1 cellular context compared by ENCODE assay signal in the genomic region with DNA sequence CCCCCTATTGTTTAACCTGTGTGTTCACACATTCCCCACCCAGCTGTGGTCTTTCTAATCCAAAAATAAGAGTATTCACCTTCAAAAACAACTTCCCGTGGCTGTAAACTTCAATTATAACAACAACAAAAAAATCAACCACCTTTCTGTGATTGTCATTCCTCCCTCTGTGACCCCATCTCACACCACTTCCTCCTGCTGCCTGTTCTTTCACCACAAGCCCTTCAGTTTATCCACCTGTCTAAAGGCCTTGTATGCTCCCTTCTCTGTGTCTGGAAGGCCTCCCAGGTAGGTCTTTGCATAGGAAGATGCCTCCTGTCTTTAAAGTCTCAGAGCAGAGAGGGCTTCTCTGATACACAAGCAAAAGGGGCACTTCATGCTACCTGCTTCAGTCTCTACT.
TF ChIP-seq lines count a peak whose summit lies in the region.

No MANE protein-coding gene starts in this region.

TF ChIP-seq in WTC11, 78 proteins besides CTCF, POLR2A, EP300 and RAD21 (continued from another document):
- TF ChIP-seq, protein P1, sequence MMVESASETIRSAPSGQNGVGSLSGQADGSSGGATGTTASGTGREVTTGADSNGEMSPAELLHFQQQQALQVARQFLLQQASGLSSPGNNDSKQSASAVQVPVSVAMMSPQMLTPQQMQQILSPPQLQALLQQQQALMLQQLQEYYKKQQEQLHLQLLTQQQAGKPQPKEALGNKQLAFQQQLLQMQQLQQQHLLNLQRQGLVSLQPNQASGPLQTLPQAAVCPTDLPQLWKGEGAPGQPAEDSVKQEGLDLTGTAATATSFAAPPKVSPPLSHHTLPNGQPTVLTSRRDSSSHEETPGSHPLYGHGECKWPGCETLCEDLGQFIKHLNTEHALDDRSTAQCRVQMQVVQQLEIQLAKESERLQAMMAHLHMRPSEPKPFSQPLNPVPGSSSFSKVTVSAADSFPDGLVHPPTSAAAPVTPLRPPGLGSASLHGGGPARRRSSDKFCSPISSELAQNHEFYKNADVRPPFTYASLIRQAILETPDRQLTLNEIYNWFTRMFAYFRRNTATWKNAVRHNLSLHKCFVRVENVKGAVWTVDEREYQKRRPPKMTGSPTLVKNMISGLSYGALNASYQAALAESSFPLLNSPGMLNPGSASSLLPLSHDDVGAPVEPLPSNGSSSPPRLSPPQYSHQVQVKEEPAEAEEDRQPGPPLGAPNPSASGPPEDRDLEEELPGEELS (CRISPR knock-in tag; IDR thresholded peaks at IDR 0.05), result no peak
- no peak for TF ChIP-seq OVOL2 (CRISPR knock-in tag; IDR thresholded peaks at IDR 0.05; ENCODE audit: borderline replicate concordance)
- TF ChIP-seq CREB1 (CRISPR knock-in tag; IDR thresholded peaks at IDR 0.05), result no peak
TF ChIP-seq in WTC11: peak in this region for 0.
